11 cellular contexts compared by ENCODE assay signal in the genomic region with DNA sequence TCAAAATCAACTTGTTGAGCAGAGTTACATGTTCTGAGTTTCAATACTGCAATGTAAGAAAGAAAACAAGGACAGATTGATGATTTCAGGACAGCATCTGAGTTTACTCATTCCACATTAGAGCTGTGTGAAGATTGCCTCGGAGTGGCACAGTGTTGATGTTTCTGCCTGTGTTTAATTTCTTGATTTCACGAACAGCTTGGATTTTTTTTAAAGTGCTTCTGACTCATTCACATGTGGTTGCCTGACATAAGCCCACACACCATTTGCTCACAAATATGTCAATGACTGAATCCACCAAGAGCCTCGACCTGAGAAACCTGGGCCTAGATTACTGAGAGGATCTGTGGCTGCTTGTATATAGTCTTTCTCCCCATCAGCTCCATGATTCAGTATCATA.
DNase-seq lines count a peak whose midpoint lies in the region; ATAC-seq, FAIRE-seq and TF ChIP-seq lines count a peak whose summit lies in the region.
"Had no signal": no experiment of that assay in that cellular context is flagged by ENCODE, and none has a peak within 500 bp of the region (broad histone marks: within the 10 kb centered on the region; RNA-seq: fewer than 3 reads in every experiment).

No MANE protein-coding gene starts in this region.

- H3K36me3 ChIP-seq in bronchial epithelial cell (ENCODE audit: control insufficient read depth, insufficient read depth, low read length), result no peaks in the 10 kb centered on the region
- H3K36me3 ChIP-seq in mesenchymal stem cell (ENCODE audit: control insufficient read depth in 1 of 2, insufficient read depth in 2 of 2, low read depth in 1 of 2, low read length in 2 of 2), result no peaks in the 10 kb centered on the region
- no peaks in the 10 kb centered on the region for H3K36me3 ChIP-seq in right atrium auricular region

- DNase-seq in DMS 273 treated with DMSO at 0.1 percent for 48 hours (lab: John Stamatoyannopoulos, UW) (peak; percentile 46), HT1080 (ENCODE audit: low read depth) (peak; percentile 81), bronchial epithelial cell (ENCODE audit: low read depth) (peak; percentile 91), mesenchymal stem cell (peak; percentile 89), right atrium auricular region (ENCODE audit: low spot score) (no peak), hepatic stellate cell (ENCODE audit: low spot score) (no peak)
- DNase-seq: KBM-7, NCI-H748 treated with DMSO at 0.1 percent for 48 hours, SW 1271 had no signal

- H3K4me3 ChIP-seq in bronchial epithelial cell (ENCODE audit: low read depth, low read length) (no peak overlapping the region), mesenchymal stem cell (ENCODE audit: insufficient read depth in 1 of 2, low read depth in 1 of 2, low read length in 2 of 2) (no peak overlapping the region), right atrium auricular region (no peak overlapping the region)

- no peak overlapping the region for H4K91ac ChIP-seq in mesenchymal stem cell (ENCODE audit: low read length)

- no peak overlapping the region for H3K18ac ChIP-seq in mesenchymal stem cell (ENCODE audit: low read depth in 1 of 2, low read length in 2 of 2)

- peak; percentile 7 for FAIRE-seq in bronchial epithelial cell (lab: Jason Lieb, UNC)

- no peak overlapping the region for H3K14ac ChIP-seq in mesenchymal stem cell (ENCODE audit: low read length in 2 of 2)

- no peak for TF ChIP-seq CTCF in bronchial epithelial cell (IDR thresholded peaks at IDR 0.05; ENCODE audit: insufficient read depth, low read length, severe bottlenecking)
- TF ChIP-seq CTCF in right atrium auricular region (IDR thresholded peaks at IDR 0.05), result no peak

- H2BK120ac ChIP-seq in mesenchymal stem cell (ENCODE audit: low read depth, low read length), result no peak overlapping the region

- H3K9me3 ChIP-seq in mesenchymal stem cell (ENCODE audit: control insufficient read depth, low read length) (no peaks in the 10 kb centered on the region), right atrium auricular region (no peaks in the 10 kb centered on the region)

- H3K79me1 ChIP-seq in mesenchymal stem cell (replicated peaks; ENCODE audit: low read length, poor library complexity, severe bottlenecking), result no peaks in the 10 kb centered on the region

- H2AFZ ChIP-seq in mesenchymal stem cell (ENCODE audit: low read depth, low read length), result no peak overlapping the region

- 23% methylated on average over 2 of the region's 3 CpGs for WGBS in mesenchymal stem cell

- no peak overlapping the region for H3K4me2 ChIP-seq in mesenchymal stem cell (ENCODE audit: low read length, poor library complexity, severe bottlenecking)

- H2BK15ac ChIP-seq in mesenchymal stem cell (ENCODE audit: low read depth, poor library complexity, severe bottlenecking), result no peak overlapping the region

- H3K4ac ChIP-seq in mesenchymal stem cell (ENCODE audit: low read depth in 1 of 2, low read length in 2 of 2), result no peak overlapping the region

- no peak overlapping the region for H2AK5ac ChIP-seq in mesenchymal stem cell (ENCODE audit: low read length, severe bottlenecking)

- H3K27ac ChIP-seq in mesenchymal stem cell (ENCODE audit: low read length, poor library complexity, severe bottlenecking) (no peak overlapping the region), right atrium auricular region (no peak overlapping the region)

- no peak overlapping the region for H2BK5ac ChIP-seq in mesenchymal stem cell (ENCODE audit: low read depth, low read length, poor library complexity, severe bottlenecking)

- no peak overlapping the region for H2BK12ac ChIP-seq in mesenchymal stem cell (ENCODE audit: low read length in 2 of 2)

- H3K27me3 ChIP-seq in bronchial epithelial cell (ENCODE audit: control insufficient read depth, insufficient read depth, low read length), result no peaks in the 10 kb centered on the region
- H3K27me3 ChIP-seq in mesenchymal stem cell (ENCODE audit: control insufficient read depth in 1 of 2, insufficient read depth in 1 of 2, low read length in 2 of 2), result no peaks in the 10 kb centered on the region
- H3K27me3 ChIP-seq in right atrium auricular region, result no peaks in the 10 kb centered on the region

- H3K23ac ChIP-seq in mesenchymal stem cell (ENCODE audit: low read length in 2 of 2), result no peak overlapping the region

- peak overlapping the region; percentile 56 for H3K9ac ChIP-seq in mesenchymal stem cell (ENCODE audit: low read length)

- ATAC-seq in HG03457 (IDR thresholded peaks at IDR 0.05; ENCODE audit: unreplicated experiment) (no peak), GM19467 (IDR thresholded peaks at IDR 0.05; ENCODE audit: unreplicated experiment) (no peak)

- no peak overlapping the region for H4K8ac ChIP-seq in mesenchymal stem cell (ENCODE audit: low read length)

- H3K4me1 ChIP-seq in mesenchymal stem cell (ENCODE audit: control insufficient read depth, insufficient read depth, low read depth, low read length) (peaks cover 1% of the 10 kb centered on the region), right atrium auricular region (no peaks in the 10 kb centered on the region)

Comparison
In these comparisons a context has a peak if more than half of its experiments do, and no peak if none do; other contexts are left out.
1. DNase-seq: peak in DMS 273 treated with DMSO at 0.1 percent for 48 hours (single experiment), HT1080 (single experiment), bronchial epithelial cell (single experiment) and mesenchymal stem cell (single experiment); none in right atrium auricular region (single experiment) and hepatic stellate cell (single experiment).